Comparison of ENCODE assay signal across 2 cellular contexts in the genomic region with DNA sequence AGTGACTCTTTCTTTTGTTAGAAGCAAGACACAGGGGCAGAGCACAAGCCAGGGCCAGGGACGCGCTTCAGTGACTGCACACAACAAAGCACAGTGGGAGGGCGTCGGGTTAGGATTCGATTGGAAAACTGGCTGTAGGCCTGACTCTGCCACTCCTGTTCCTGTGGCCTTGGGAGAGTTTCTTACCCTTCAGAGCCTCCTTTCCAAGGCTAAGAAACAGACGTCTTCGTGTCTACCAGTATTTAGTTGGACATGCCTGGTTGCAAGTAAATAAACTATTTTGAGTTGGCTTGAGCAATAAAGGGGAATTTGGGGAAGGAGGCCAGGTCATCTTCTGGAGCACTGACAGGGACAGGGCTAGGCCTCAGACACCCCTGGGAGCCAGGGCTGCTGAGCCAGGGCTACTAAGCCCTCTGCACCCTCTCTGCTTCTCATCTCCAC.
TF ChIP-seq lines count a peak whose summit lies in the region.

No MANE protein-coding gene starts in this region.

TF ChIP-seq in H1, 55 proteins besides CTCF, POLR2A, EP300 and RAD21 (continues in another document):
- TF ChIP-seq CREB1 (IDR thresholded peaks at IDR 0.05), result no peak
- no peak for TF ChIP-seq HDAC2 (IDR thresholded peaks at IDR 0.05; ENCODE audit: borderline replicate concordance in 1 of 2, low read depth in 2 of 2, low read length in 2 of 2)
- no peak for TF ChIP-seq MAFK (IDR thresholded peaks at IDR 0.05; ENCODE audit: low read depth, low read length)
- TF ChIP-seq, protein P1, sequence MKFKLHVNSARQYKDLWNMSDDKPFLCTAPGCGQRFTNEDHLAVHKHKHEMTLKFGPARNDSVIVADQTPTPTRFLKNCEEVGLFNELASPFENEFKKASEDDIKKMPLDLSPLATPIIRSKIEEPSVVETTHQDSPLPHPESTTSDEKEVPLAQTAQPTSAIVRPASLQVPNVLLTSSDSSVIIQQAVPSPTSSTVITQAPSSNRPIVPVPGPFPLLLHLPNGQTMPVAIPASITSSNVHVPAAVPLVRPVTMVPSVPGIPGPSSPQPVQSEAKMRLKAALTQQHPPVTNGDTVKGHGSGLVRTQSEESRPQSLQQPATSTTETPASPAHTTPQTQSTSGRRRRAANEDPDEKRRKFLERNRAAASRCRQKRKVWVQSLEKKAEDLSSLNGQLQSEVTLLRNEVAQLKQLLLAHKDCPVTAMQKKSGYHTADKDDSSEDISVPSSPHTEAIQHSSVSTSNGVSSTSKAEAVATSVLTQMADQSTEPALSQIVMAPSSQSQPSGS (IDR thresholded peaks at IDR 0.05; ENCODE audit: low read length), result no peak
- TF ChIP-seq ZNF274 (IDR thresholded peaks at IDR 0.05; ENCODE audit: borderline replicate concordance, extremely low read depth, low read length), result no peak
- TF ChIP-seq POLR2AphosphoS5 (IDR thresholded peaks at IDR 0.05; ENCODE audit: low read depth, low read length), result no peak
- TF ChIP-seq BCL11A (IDR thresholded peaks at IDR 0.05; ENCODE audit: low read depth in 2 of 2, low read length in 2 of 2), result no peak
- TF ChIP-seq, protein P2, sequence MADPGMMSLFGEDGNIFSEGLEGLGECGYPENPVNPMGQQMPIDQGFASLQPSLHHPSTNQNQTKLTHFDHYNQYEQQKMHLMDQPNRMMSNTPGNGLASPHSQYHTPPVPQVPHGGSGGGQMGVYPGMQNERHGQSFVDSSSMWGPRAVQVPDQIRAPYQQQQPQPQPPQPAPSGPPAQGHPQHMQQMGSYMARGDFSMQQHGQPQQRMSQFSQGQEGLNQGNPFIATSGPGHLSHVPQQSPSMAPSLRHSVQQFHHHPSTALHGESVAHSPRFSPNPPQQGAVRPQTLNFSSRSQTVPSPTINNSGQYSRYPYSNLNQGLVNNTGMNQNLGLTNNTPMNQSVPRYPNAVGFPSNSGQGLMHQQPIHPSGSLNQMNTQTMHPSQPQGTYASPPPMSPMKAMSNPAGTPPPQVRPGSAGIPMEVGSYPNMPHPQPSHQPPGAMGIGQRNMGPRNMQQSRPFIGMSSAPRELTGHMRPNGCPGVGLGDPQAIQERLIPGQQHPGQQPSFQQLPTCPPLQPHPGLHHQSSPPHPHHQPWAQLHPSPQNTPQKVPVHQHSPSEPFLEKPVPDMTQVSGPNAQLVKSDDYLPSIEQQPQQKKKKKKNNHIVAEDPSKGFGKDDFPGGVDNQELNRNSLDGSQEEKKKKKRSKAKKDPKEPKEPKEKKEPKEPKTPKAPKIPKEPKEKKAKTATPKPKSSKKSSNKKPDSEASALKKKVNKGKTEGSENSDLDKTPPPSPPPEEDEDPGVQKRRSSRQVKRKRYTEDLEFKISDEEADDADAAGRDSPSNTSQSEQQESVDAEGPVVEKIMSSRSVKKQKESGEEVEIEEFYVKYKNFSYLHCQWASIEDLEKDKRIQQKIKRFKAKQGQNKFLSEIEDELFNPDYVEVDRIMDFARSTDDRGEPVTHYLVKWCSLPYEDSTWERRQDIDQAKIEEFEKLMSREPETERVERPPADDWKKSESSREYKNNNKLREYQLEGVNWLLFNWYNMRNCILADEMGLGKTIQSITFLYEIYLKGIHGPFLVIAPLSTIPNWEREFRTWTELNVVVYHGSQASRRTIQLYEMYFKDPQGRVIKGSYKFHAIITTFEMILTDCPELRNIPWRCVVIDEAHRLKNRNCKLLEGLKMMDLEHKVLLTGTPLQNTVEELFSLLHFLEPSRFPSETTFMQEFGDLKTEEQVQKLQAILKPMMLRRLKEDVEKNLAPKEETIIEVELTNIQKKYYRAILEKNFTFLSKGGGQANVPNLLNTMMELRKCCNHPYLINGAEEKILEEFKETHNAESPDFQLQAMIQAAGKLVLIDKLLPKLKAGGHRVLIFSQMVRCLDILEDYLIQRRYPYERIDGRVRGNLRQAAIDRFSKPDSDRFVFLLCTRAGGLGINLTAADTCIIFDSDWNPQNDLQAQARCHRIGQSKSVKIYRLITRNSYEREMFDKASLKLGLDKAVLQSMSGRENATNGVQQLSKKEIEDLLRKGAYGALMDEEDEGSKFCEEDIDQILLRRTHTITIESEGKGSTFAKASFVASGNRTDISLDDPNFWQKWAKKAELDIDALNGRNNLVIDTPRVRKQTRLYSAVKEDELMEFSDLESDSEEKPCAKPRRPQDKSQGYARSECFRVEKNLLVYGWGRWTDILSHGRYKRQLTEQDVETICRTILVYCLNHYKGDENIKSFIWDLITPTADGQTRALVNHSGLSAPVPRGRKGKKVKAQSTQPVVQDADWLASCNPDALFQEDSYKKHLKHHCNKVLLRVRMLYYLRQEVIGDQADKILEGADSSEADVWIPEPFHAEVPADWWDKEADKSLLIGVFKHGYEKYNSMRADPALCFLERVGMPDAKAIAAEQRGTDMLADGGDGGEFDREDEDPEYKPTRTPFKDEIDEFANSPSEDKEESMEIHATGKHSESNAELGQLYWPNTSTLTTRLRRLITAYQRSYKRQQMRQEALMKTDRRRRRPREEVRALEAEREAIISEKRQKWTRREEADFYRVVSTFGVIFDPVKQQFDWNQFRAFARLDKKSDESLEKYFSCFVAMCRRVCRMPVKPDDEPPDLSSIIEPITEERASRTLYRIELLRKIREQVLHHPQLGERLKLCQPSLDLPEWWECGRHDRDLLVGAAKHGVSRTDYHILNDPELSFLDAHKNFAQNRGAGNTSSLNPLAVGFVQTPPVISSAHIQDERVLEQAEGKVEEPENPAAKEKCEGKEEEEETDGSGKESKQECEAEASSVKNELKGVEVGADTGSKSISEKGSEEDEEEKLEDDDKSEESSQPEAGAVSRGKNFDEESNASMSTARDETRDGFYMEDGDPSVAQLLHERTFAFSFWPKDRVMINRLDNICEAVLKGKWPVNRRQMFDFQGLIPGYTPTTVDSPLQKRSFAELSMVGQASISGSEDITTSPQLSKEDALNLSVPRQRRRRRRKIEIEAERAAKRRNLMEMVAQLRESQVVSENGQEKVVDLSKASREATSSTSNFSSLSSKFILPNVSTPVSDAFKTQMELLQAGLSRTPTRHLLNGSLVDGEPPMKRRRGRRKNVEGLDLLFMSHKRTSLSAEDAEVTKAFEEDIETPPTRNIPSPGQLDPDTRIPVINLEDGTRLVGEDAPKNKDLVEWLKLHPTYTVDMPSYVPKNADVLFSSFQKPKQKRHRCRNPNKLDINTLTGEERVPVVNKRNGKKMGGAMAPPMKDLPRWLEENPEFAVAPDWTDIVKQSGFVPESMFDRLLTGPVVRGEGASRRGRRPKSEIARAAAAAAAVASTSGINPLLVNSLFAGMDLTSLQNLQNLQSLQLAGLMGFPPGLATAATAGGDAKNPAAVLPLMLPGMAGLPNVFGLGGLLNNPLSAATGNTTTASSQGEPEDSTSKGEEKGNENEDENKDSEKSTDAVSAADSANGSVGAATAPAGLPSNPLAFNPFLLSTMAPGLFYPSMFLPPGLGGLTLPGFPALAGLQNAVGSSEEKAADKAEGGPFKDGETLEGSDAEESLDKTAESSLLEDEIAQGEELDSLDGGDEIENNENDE (IDR thresholded peaks at IDR 0.05; ENCODE audit: insufficient replicate concordance, low read length), result no peak
- TF ChIP-seq, protein P3, sequence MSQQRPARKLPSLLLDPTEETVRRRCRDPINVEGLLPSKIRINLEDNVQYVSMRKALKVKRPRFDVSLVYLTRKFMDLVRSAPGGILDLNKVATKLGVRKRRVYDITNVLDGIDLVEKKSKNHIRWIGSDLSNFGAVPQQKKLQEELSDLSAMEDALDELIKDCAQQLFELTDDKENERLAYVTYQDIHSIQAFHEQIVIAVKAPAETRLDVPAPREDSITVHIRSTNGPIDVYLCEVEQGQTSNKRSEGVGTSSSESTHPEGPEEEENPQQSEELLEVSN (IDR thresholded peaks at IDR 0.05), result no peak
- TF ChIP-seq RXRA (IDR thresholded peaks at IDR 0.05; ENCODE audit: insufficient read depth, low read depth, low read length), result no peak
- no peak for TF ChIP-seq CBX8 (IDR thresholded peaks at IDR 0.05; ENCODE audit: borderline replicate concordance, low read depth, low read length)
- TF ChIP-seq CBX5 (IDR thresholded peaks at IDR 0.05; ENCODE audit: low read depth, low read length), result no peak

TF ChIP-seq in SK-N-SH, 30 proteins besides CTCF, POLR2A, EP300 and RAD21:
- TF ChIP-seq FOXJ3 (CRISPR knock-in tag; IDR thresholded peaks at IDR 0.05) (no peak), MXI1 (IDR thresholded peaks at IDR 0.05; ENCODE audit: low read depth, low read length) (no peak), FOXM1 (IDR thresholded peaks at IDR 0.05; ENCODE audit: low read depth) (no peak), NRF1 (IDR thresholded peaks at IDR 0.05; ENCODE audit: low read depth, low read length) (no peak), YY1 (IDR thresholded peaks at IDR 0.05; ENCODE audit: low read depth) (no peak), POLR2AphosphoS5 (IDR thresholded peaks at IDR 0.05; ENCODE audit: low read depth, low read length) (no peak), CHD2 (IDR thresholded peaks at IDR 0.05; ENCODE audit: low read length, partially characterized antibody) (no peak)
- TF ChIP-seq, protein P4, sequence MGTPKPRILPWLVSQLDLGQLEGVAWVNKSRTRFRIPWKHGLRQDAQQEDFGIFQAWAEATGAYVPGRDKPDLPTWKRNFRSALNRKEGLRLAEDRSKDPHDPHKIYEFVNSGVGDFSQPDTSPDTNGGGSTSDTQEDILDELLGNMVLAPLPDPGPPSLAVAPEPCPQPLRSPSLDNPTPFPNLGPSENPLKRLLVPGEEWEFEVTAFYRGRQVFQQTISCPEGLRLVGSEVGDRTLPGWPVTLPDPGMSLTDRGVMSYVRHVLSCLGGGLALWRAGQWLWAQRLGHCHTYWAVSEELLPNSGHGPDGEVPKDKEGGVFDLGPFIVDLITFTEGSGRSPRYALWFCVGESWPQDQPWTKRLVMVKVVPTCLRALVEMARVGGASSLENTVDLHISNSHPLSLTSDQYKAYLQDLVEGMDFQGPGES (IDR thresholded peaks at IDR 0.05; ENCODE audit: low read depth, low read length), result no peak
- TF ChIP-seq, protein P5, sequence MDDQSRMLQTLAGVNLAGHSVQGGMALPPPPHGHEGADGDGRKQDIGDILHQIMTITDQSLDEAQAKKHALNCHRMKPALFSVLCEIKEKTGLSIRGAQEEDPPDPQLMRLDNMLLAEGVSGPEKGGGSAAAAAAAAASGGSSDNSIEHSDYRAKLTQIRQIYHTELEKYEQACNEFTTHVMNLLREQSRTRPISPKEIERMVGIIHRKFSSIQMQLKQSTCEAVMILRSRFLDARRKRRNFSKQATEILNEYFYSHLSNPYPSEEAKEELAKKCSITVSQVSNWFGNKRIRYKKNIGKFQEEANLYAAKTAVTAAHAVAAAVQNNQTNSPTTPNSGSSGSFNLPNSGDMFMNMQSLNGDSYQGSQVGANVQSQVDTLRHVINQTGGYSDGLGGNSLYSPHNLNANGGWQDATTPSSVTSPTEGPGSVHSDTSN (IDR thresholded peaks at IDR 0.05), result no peak
